In genomic region chr12:69570545-69571399, GRCh38 we compare ENCODE assay signal across 8 cellular contexts. TPM values are rescaled to one million over a fixed set of nuclear protein-coding genes. Genes with fewer than 3 reads are reported as not detected.
A peak's percentile ranks its signal among the peaks of the same experiment; 100 is the strongest.
DNase-seq lines count a peak whose midpoint lies in the region; ATAC-seq and TF ChIP-seq lines count a peak whose summit lies in the region.

No MANE protein-coding gene starts in this region.

- TF ChIP-seq POLR2A in esophagus squamous epithelium (IDR thresholded peaks at IDR 0.05) = no peak

- peaks cover 9% of the 10 kb centered on the region for H3K4me1 Mint-ChIP-seq in type B pancreatic cell (ENCODE audit: unreplicated experiment)

- H3K9ac ChIP-seq in neural cell (ENCODE audit: low read length) = no peak overlapping the region

- H3K9me2 ChIP-seq in neural cell (ENCODE audit: insufficient read depth, low read length) = no peaks in the 10 kb centered on the region

- no peak overlapping the region for H3K4me3 ChIP-seq in esophagus squamous epithelium
- H3K4me3 ChIP-seq in neural cell (ENCODE audit: low read length) = no peak overlapping the region

- H3K4me1 ChIP-seq in esophagus squamous epithelium = peaks cover 0 to 11% (median 0%) of the 10 kb centered on the region in 3 donors

- no peaks in the 10 kb centered on the region for H4K20me1 ChIP-seq in neural cell (ENCODE audit: insufficient read depth)

- H3K9me3 ChIP-seq in esophagus squamous epithelium = no peaks in the 10 kb centered on the region
- no peaks in the 10 kb centered on the region for H3K9me3 ChIP-seq in neural cell (ENCODE audit: low read length)

- H3K27me3 ChIP-seq in esophagus squamous epithelium (no peaks in the 10 kb centered on the region), neural cell (ENCODE audit: insufficient read depth, low read depth, low read length) (no peaks in the 10 kb centered on the region)

- no peaks in the 10 kb centered on the region for H3F3A ChIP-seq in neural cell (ENCODE audit: insufficient read depth, low read length, poor library complexity, severe bottlenecking)

- TF ChIP-seq CTCF in AG09319 (IDR thresholded peaks at IDR 0.05; ENCODE audit: low read depth, low read length) (peak; percentile 77), esophagus squamous epithelium (IDR thresholded peaks at IDR 0.05) (peak; percentile 71 to 81 (median 79)), neural cell (IDR thresholded peaks at IDR 0.05; ENCODE audit: poor library complexity, severe bottlenecking) (peak; percentile 78), type B pancreatic cell (conservative IDR thresholded peaks at IDR 0.05) (peak; percentile 95)

- peaks cover 29% of the 10 kb centered on the region for H3K36me3 Mint-ChIP-seq in type B pancreatic cell

- intact Hi-C loops in esophagus squamous epithelium (cut with DNase I) = no loop called here

- H3K27ac Mint-ChIP-seq in type B pancreatic cell = no peak overlapping the region

- no peak overlapping the region for H3K4me3 Mint-ChIP-seq in type B pancreatic cell

- H3K36me3 ChIP-seq in esophagus squamous epithelium (peaks cover 8 to 70% (median 11%) of the 10 kb centered on the region in 3 donors), neural cell (ENCODE audit: insufficient read depth, low read length) (peaks cover 6% of the 10 kb centered on the region)

- TF ChIP-seq EP300 in neural cell (conservative IDR thresholded peaks at IDR 0.05; ENCODE audit: poor library complexity, severe bottlenecking) = no peak

- TF ChIP-seq RAD21 in neural cell (conservative IDR thresholded peaks at IDR 0.05) = peak; percentile 77

- WGBS in esophagus squamous epithelium, 2 donors = 33 to 39% methylated on average over 6 of the region's 6 CpGs

- no peaks in the 10 kb centered on the region for H3K79me2 ChIP-seq in neural cell (replicated peaks; ENCODE audit: insufficient read depth, low read length)

- H3K27me3 Mint-ChIP-seq in type B pancreatic cell = no peaks in the 10 kb centered on the region

- H3K4me2 ChIP-seq in neural cell (ENCODE audit: low read length) = no peak overlapping the region

- H3K27ac ChIP-seq in esophagus squamous epithelium (no peak overlapping the region), neural cell (ENCODE audit: low read length) (no peak overlapping the region)

- no peaks in the 10 kb centered on the region for H3K9me3 Mint-ChIP-seq in type B pancreatic cell

- no peak overlapping the region for H2AFZ ChIP-seq in neural cell (ENCODE audit: low read depth, low read length)

- DNase-seq in AG09319 (ENCODE audit: extremely low read depth, low read depth) = peak; percentile 29
- DNase-seq in NCI-H774 (lab: John Stamatoyannopoulos, UW) = peak; percentile 47
- peak; percentile 54 for DNase-seq in activated CD8-positive, alpha-beta memory T cell treated with anti-CD3 and anti-CD28 coated beads, Interleukin-2, amount 50 U/mL, for 4 hours
- DNase-seq in esophagus squamous epithelium (lab: John Stamatoyannopoulos, UW) = no peak
- DNase-seq in type B pancreatic cell (ENCODE audit: extremely low spot score, unreplicated experiment) = no peak

- ATAC-seq in GM18519 (IDR thresholded peaks at IDR 0.05; ENCODE audit: low FRiP score, unreplicated experiment) (peak; percentile 55), HG03342 (IDR thresholded peaks at IDR 0.05; ENCODE audit: unreplicated experiment) (peak; percentile 78)

TF ChIP-seq in neural cell, 6 proteins besides CTCF, POLR2A, EP300 and RAD21:
- TF ChIP-seq SMC3 (conservative IDR thresholded peaks at IDR 0.05; ENCODE audit: poor library complexity) (peak; percentile 90), MXI1 (conservative IDR thresholded peaks at IDR 0.05; ENCODE audit: poor library complexity, severe bottlenecking) (no peak)

RNA-seq across cellular contexts. Expression of gene CCT2, which starts 14.5 kb away (rescaled TPM):
- total RNA-seq in esophagus squamous epithelium (100 to 1,000 TPM in 3 of 4 donors, 10 to 100 TPM in 1; 45.4 to 164 (median 156) TPM), type B pancreatic cell (ENCODE audit: low replicate concordance) (191 and 260 TPM in 2 replicates)
- 414 and 458 TPM in 2 replicates for polyA plus RNA-seq in neural cell
- 393 and 406 TPM in 2 replicates for polyA minus RNA-seq in neural cell

RNA-seq across cellular contexts. Expression of gene LRRC10, which starts 39.9 kb away (rescaled TPM):
- total RNA-seq in esophagus squamous epithelium (not detected), type B pancreatic cell (ENCODE audit: low replicate concordance) (not detected in 2 replicates)
- not detected in 2 replicates for polyA plus RNA-seq in neural cell
- not detected in 2 replicates for polyA minus RNA-seq in neural cell

Comparison
In these comparisons a context has a peak if more than half of its experiments do, and no peak if none do; other contexts are left out.
1. DNase-seq: peak in AG09319 (single experiment), NCI-H774 (single experiment) and activated CD8-positive, alpha-beta memory T cell treated with anti-CD3 and anti-CD28 coated beads, Interleukin-2, amount 50 U/mL, for 4 hours (single experiment); none in esophagus squamous epithelium (single experiment) and type B pancreatic cell (single experiment).
2. Peak in every context shown above with its lines, with median percentiles within 50 percentile points of each other: CTCF ChIP-seq.